8 cellular contexts compared by ENCODE assay signal in the genomic region with DNA sequence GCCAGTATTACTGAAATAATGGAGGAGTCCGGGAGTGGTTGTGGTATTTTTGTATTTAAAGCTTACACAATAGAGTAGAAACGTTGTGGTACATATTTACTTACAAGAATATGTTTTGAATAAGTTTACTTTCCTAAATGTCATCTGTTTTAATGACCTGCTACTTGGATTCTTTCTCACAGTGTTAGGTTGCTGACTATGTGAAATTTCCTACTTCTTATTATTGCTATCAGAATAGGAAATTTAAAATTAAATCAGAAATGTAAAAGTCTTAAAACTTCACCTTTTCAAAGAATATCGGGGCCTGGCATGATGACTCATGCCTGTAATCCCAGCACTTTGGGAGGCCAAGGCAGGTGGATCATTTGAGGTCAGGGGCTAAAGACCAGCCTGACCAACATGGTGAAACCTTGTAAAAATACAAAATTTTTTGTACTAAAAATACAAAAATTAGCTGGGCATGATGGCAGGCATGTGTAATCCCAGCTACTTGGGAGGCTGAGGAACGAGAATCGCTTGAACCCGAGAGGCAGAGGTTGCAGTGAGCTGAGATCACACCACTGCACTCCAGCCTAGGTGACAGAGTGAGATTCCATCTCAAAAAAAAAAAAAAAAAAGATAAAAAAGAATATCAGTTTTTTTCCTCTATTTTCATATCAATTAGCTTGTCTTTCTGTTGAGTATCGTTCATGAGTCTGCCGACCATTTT.
DNase-seq lines count a peak whose midpoint lies in the region; TF ChIP-seq lines count a peak whose summit lies in the region.

No MANE protein-coding gene starts in this region.

- no peak overlapping the region for H2AK5ac ChIP-seq in H9 (ENCODE audit: insufficient read length, low read length)

- H3K23ac ChIP-seq in H9 (ENCODE audit: insufficient read length, low read depth, low read length) = no peak overlapping the region

- H3K27ac ChIP-seq in HUES6 (ENCODE audit: low read depth, low read length) = peak overlapping the region; percentile 77; the same call in 1 of the 2 replicates
- peak overlapping the region; percentile 51 to 82 for H3K27ac ChIP-seq in mucosa of rectum (ENCODE audit: low read depth in 2 of 2, low read length in 2 of 2)
- no peak overlapping the region for H3K27ac ChIP-seq in H9 (ENCODE audit: insufficient read length, low read depth, low read length)

- no peaks in the 10 kb centered on the region for H3K23me2 ChIP-seq in H9 (ENCODE audit: insufficient read length, low read depth, low read length, poor library complexity, severe bottlenecking)

- H3K4ac ChIP-seq in H9 (ENCODE audit: low read depth, low read length) = no peak overlapping the region

- H3K9ac ChIP-seq in HUES6 (ENCODE audit: low read length) (peak overlapping the region; percentile 36), mucosa of rectum (ENCODE audit: low read depth in 1 of 2, low read length in 2 of 2) (no peak overlapping the region), H9 (ENCODE audit: extremely low read depth, insufficient read length, low read length) (no peak overlapping the region)

- H3K36me3 Mint-ChIP-seq in H9 (ENCODE audit: insufficient read depth in 1 of 3, low read depth in 3 of 3) = no peaks in the 10 kb centered on the region

- H3K4me1 Mint-ChIP-seq in H9 = peaks cover 36 to 40% of the 10 kb centered on the region in 2 experiments

- no CpG with 5 or more reads among the region's 8 CpGs for WGBS in H9 (ENCODE audit: extremely low coverage, insufficient read length, low lambda C conversion rate)

- H3K36me3 ChIP-seq in HUES6 (ENCODE audit: control insufficient read depth, insufficient read depth, low read length) = no peaks in the 10 kb centered on the region
- H3K36me3 ChIP-seq in mucosa of rectum (ENCODE audit: control insufficient read depth in 2 of 2, insufficient read depth in 2 of 2, low read length in 2 of 2) = peaks cover 2% of the 10 kb centered on the region in 2 donors

- DNase-seq in AG10803 (ENCODE audit: low read depth) = peak; percentile 56
- peak; percentile 69 for DNase-seq in amniotic epithelial cell (ENCODE audit: low read depth)
- no peak for DNase-seq in NCI-H1694 (lab: John Stamatoyannopoulos, UW)
- DNase-seq in H4 (ENCODE audit: low spot score) = no peak
- DNase-seq in GM10266 (ENCODE audit: extremely low spot score) = no peak
- no peak for DNase-seq in H9

- H3K4me1 ChIP-seq in HUES6 (ENCODE audit: control insufficient read depth, insufficient read depth, low read length) (peaks cover 49% of the 10 kb centered on the region), mucosa of rectum (ENCODE audit: control insufficient read depth in 2 of 2, insufficient read depth in 2 of 2, low read length in 2 of 2) (peaks cover 14 to 21% of the 10 kb centered on the region in 2 donors), H9 (ENCODE audit: insufficient read depth, low read length) (peaks cover 5% of the 10 kb centered on the region; the same call in 1 of the 2 replicates)

- H4K5ac ChIP-seq in H9 (ENCODE audit: insufficient read length, low read depth, low read length) = no peak overlapping the region

- H4K91ac ChIP-seq in H9 (ENCODE audit: insufficient read length, low read depth, low read length) = no peak overlapping the region

- H2BK120ac ChIP-seq in H9 (ENCODE audit: low read depth, low read length, poor library complexity, severe bottlenecking) = no peak overlapping the region

- H3T11ph ChIP-seq in H9 (ENCODE audit: low read length) = no peak overlapping the region

- no peak overlapping the region for H3K4me3 ChIP-seq in AG10803 (ENCODE audit: low read length)
- no peak overlapping the region for H3K4me3 ChIP-seq in HUES6 (ENCODE audit: low read depth, low read length)
- no peak overlapping the region for H3K4me3 ChIP-seq in mucosa of rectum (ENCODE audit: low read length in 2 of 2)

- H3K14ac ChIP-seq in H9 (ENCODE audit: insufficient read depth, low read length) = no peak overlapping the region

- no peaks in the 10 kb centered on the region for H3K27me3 ChIP-seq in HUES6 (ENCODE audit: control insufficient read depth, insufficient read depth, low read length)
- H3K27me3 ChIP-seq in mucosa of rectum (ENCODE audit: control insufficient read depth in 2 of 2, insufficient read depth in 2 of 2, low read length in 2 of 2) = no peaks in the 10 kb centered on the region
- H3K27me3 ChIP-seq in H9 (ENCODE audit: insufficient read depth, low read length) = no peaks in the 10 kb centered on the region

- no peak overlapping the region for H3K56ac ChIP-seq in H9 (ENCODE audit: insufficient read length, low read depth, low read length)

- peak overlapping the region in 1 of 3 experiments; percentile 27; a peak in 1 of 7 replicates for H3K27ac Mint-ChIP-seq in H9

- no peak overlapping the region for H3K4me2 ChIP-seq in H9 (ENCODE audit: insufficient read depth, insufficient read length, low read length)

- no peaks in the 10 kb centered on the region for H3K27me3 Mint-ChIP-seq in H9 (ENCODE audit: low read depth)

- H2BK20ac ChIP-seq in H9 (ENCODE audit: low read depth, low read length, poor library complexity, severe bottlenecking) = no peak overlapping the region

- H3K9me3 ChIP-seq in HUES6 (ENCODE audit: control insufficient read depth, insufficient read depth, low read depth, low read length) = no peaks in the 10 kb centered on the region
- H3K9me3 ChIP-seq in mucosa of rectum (ENCODE audit: control insufficient read depth in 2 of 2, low read length in 2 of 2) = no peaks in the 10 kb centered on the region
- no peaks in the 10 kb centered on the region for H3K9me3 ChIP-seq in H9 (ENCODE audit: control insufficient read depth, low read depth, low read length)

- no peak overlapping the region for H2AFZ ChIP-seq in H9 (ENCODE audit: low read length)

- TF ChIP-seq CTCF in AG10803 (conservative IDR thresholded peaks at IDR 0.05; ENCODE audit: low read length) (no peak), GM10266 (IDR thresholded peaks at IDR 0.05; ENCODE audit: control insufficient read depth, insufficient read depth, low read depth, missing control alignments) (no peak), H9 (conservative IDR thresholded peaks at IDR 0.05) (no peak)

- H4K20me1 ChIP-seq in H9 (ENCODE audit: control insufficient read depth, insufficient read depth, insufficient read length) = no peaks in the 10 kb centered on the region

- no peak overlapping the region for H3K18ac ChIP-seq in H9 (ENCODE audit: insufficient read length, low read depth, low read length)

- H3K79me2 ChIP-seq in H9 (ENCODE audit: insufficient read depth, low read length) = no peaks in the 10 kb centered on the region

- no peaks in the 10 kb centered on the region for H3K79me1 ChIP-seq in H9 (ENCODE audit: insufficient read depth, low read depth, low read length, poor library complexity, severe bottlenecking)

- H2BK12ac ChIP-seq in H9 (ENCODE audit: insufficient read length, low read depth, low read length) = no peak overlapping the region

- no peak overlapping the region for H2BK5ac ChIP-seq in H9 (ENCODE audit: insufficient read length, low read length)

- no peak overlapping the region for H2BK15ac ChIP-seq in H9 (ENCODE audit: low read depth, low read length)

- H3K9me3 Mint-ChIP-seq in H9 = no peaks in the 10 kb centered on the region

- no peak overlapping the region for H4K8ac ChIP-seq in H9 (replicated peaks; ENCODE audit: insufficient read length, low read depth, low read length)

- H3K4me3 Mint-ChIP-seq in H9 = no peak overlapping the region

Comparison
In these comparisons a context has a peak if more than half of its experiments do, and no peak if none do; other contexts are left out.
1. DNase-seq: peak in AG10803 (single experiment) and amniotic epithelial cell (single experiment); none in NCI-H1694 (single experiment), H4 (single experiment), GM10266 (single experiment) and H9 (single experiment).